In genomic region chr6:73956305-73956704, GRCh38 we compare ENCODE assay signal across 8 cellular contexts.
"Had no signal": no experiment of that assay in that cellular context is flagged by ENCODE, and none has a peak within 500 bp of the region (broad histone marks: within the 10 kb centered on the region; RNA-seq: fewer than 3 reads in every experiment).

No MANE protein-coding gene starts in this region.

- ATAC-seq: GM23338, HCT116 had no signal

- H3K4me3 Mint-ChIP-seq: GM23338, H9, HFFc6 had no signal

- DNase-seq: GM23248, GOT3, H7, H9, HCEC 1CT, HFFc6 had no signal

- H3K4me2 ChIP-seq: GM23338 had no signal

- H2AFZ ChIP-seq: GM23248, GM23338 had no signal

- H3K4me1 Mint-ChIP-seq: GM23338 had no signal

- H3K4me3 ChIP-seq: GM23248, GM23338 had no signal

- H3K27ac ChIP-seq: GM23248 had no signal

- H3K9me3 Mint-ChIP-seq: GM23338, H9, HFFc6 had no signal

- H3K27ac Mint-ChIP-seq: GM23338, H9, HFFc6 had no signal
